In genomic region chr22:21938071-21938822, GRCh38 we compare ENCODE assay signal across 8 cellular contexts. TPM values are rescaled to one million over a fixed set of nuclear protein-coding genes. Genes with fewer than 3 reads are reported as not detected.
A peak's percentile ranks its signal among the peaks of the same experiment; 100 is the strongest.
DNase-seq lines count a peak whose midpoint lies in the region; ATAC-seq and TF ChIP-seq lines count a peak whose summit lies in the region.

No MANE protein-coding gene starts in this region.

- peak overlapping the region; percentile 44 for H3K4me3 ChIP-seq in cardiac muscle cell
- peak overlapping the region; percentile 59 for H3K4me3 ChIP-seq in parathyroid adenoma (ENCODE audit: low read depth, low read length)
- H3K4me3 ChIP-seq in tibial artery: peak overlapping the region; percentile 60 to 74

- no peaks in the 10 kb centered on the region for H3K4me1 ChIP-seq in cardiac muscle cell (ENCODE audit: low read depth)
- peaks cover 8% of the 10 kb centered on the region for H3K4me1 ChIP-seq in parathyroid adenoma
- H3K4me1 ChIP-seq in tibial artery: peaks cover 7 to 53% (median 42%) of the 10 kb centered on the region in 4 donors

- intact Hi-C loops in tibial artery (cut with DNase I; ENCODE audit: low total_unique reads): loop anchor here (2.0 to 5.0 kb wide), 2 partner anchors 225 to 1309 kb away; no protein-coding TSS in a partner anchor

- no peaks in the 10 kb centered on the region for H3K9me3 ChIP-seq in cardiac muscle cell (ENCODE audit: low read depth)
- H3K9me3 ChIP-seq in parathyroid adenoma (ENCODE audit: control insufficient read depth, low read length): no peaks in the 10 kb centered on the region
- no peaks in the 10 kb centered on the region for H3K9me3 ChIP-seq in tibial artery

- H3K27me3 ChIP-seq in cardiac muscle cell: no peaks in the 10 kb centered on the region
- H3K27me3 ChIP-seq in parathyroid adenoma (ENCODE audit: control insufficient read depth, insufficient read depth, low read length): no peaks in the 10 kb centered on the region
- no peaks in the 10 kb centered on the region for H3K27me3 ChIP-seq in tibial artery

- H3K79me2 ChIP-seq in parathyroid adenoma: no peaks in the 10 kb centered on the region

- DNase-seq in GDM1 (lab: John Stamatoyannopoulos, UW): peak; percentile 96
- peak; percentile 95 for DNase-seq in NCI-H1092 treated with DMSO at 0.1 percent for 48 hours (lab: John Stamatoyannopoulos, UW)
- peak; percentile 91 for DNase-seq in SKM-1 treated with dmso at 0.1 percent for 144 hours (lab: John Stamatoyannopoulos, UW; ENCODE audit: unreplicated experiment)
- DNase-seq in activated naive CD8-positive, alpha-beta T cell treated with anti-CD3 and anti-CD28 coated beads, Interleukin-2, amount 50 U/mL, for 16 hours (ENCODE audit: low read depth, low spot score): peak; percentile 83
- DNase-seq in cardiac muscle cell (ENCODE audit: low read depth in 1 of 2, low spot score in 1 of 2): peak; percentile 87 to 97
- peak; percentile 92 to 96 for DNase-seq in tibial artery

- H3K9ac ChIP-seq in parathyroid adenoma: no peak overlapping the region

- ATAC-seq in HG02588 (IDR thresholded peaks at IDR 0.05; ENCODE audit: unreplicated experiment): peak; percentile 82

- H3K27ac ChIP-seq in cardiac muscle cell: peak overlapping the region; percentile 91
- peak overlapping the region; percentile 84 for H3K27ac ChIP-seq in parathyroid adenoma
- peak overlapping the region; percentile 87 to 89 for H3K27ac ChIP-seq in tibial artery

- peak; percentile 97 for TF ChIP-seq CTCF in cardiac muscle cell (IDR thresholded peaks at IDR 0.05; ENCODE audit: low read depth, low read length)
- TF ChIP-seq CTCF in parathyroid adenoma (IDR thresholded peaks at IDR 0.05): peak; percentile 83
- peak; percentile 94 to 99 for TF ChIP-seq CTCF in tibial artery (IDR thresholded peaks at IDR 0.05)

- H3K36me3 ChIP-seq in cardiac muscle cell (peaks cover 2% of the 10 kb centered on the region), parathyroid adenoma (ENCODE audit: control insufficient read depth, insufficient read depth, low read length) (no peaks in the 10 kb centered on the region), tibial artery (peaks cover 0 to 21% (median 3%) of the 10 kb centered on the region in 3 donors)

- peak overlapping the region; percentile 84 for H3K4me2 ChIP-seq in parathyroid adenoma (ENCODE audit: low read length)

- peak overlapping the region; percentile 78 for H2AFZ ChIP-seq in parathyroid adenoma

RNA-seq across cellular contexts. Expression of gene PPM1F, which starts 14.4 kb away (rescaled TPM):
- 44.0 and 49.8 TPM in 2 replicates for total RNA-seq in cardiac muscle cell
- polyA plus RNA-seq in cardiac muscle cell: 24.4 and 26.1 TPM in 2 replicates

RNA-seq across cellular contexts. Expression of gene TOP3B, which starts 44.3 kb away (rescaled TPM):
- total RNA-seq in cardiac muscle cell: 32.1 and 43.6 TPM in 2 replicates
- polyA plus RNA-seq in cardiac muscle cell: 30.7 and 36.0 TPM in 2 replicates

Comparison
In these comparisons a context has a peak if more than half of its experiments do, and no peak if none do; other contexts are left out.
1. Peak in every context shown above with its lines: DNase-seq, ATAC-seq, H3K4me3 ChIP-seq and H3K27ac ChIP-seq.